ENCODE assay signal across 24 cellular contexts in genomic region chr7:110857106-110857505, GRCh38.
"Had no signal": no experiment of that assay in that cellular context is flagged by ENCODE, and none has a peak within 500 bp of the region (broad histone marks: within the 10 kb centered on the region; RNA-seq: fewer than 3 reads in every experiment).

No MANE protein-coding gene starts in this region.

- DNase-seq: heart right ventricle; hippocampal formation; immature natural killer cell; kidney; left ventricle myocardium inferior; midbrain; mucosa of descending colon; naive thymus-derived CD4-positive, alpha-beta T cell; ovary; small intestine; spleen; stimulated activated CD4-positive, alpha-beta T cell treated with anti-CD3 and anti-CD28 coated beads, Interleukin-4, amount 100 ng/mL, for 24 hours; stimulated activated naive CD4-positive, alpha-beta T cell; tibial artery; trophoblast cell; upper lobe of right lung had no signal

- H3K27ac ChIP-seq: heart right ventricle, left ventricle myocardium inferior, ovary, right atrium auricular region, spleen, suprapubic skin, thoracic aorta, tibial artery, upper lobe of right lung had no signal

- H3K4me3 ChIP-seq: heart right ventricle, left ventricle myocardium inferior, mucosa of descending colon, ovary, right atrium auricular region, spleen, suprapubic skin, thoracic aorta, tibial artery, upper lobe of right lung had no signal

- FAIRE-seq: islet of Langerhans, kidney, small intestine, urothelium cell line had no signal

- H3K27me3 ChIP-seq: heart right ventricle, ovary, right atrium auricular region, spleen, suprapubic skin, tibial artery, upper lobe of right lung had no signal

- H3K36me3 ChIP-seq: heart right ventricle, left ventricle myocardium inferior, ovary, right atrium auricular region, spleen, suprapubic skin, thoracic aorta, tibial artery, upper lobe of right lung had no signal

- H3K4me1 ChIP-seq: heart right ventricle, left ventricle myocardium inferior, right atrium auricular region, spleen, suprapubic skin, tibial artery, upper lobe of right lung had no signal

- H3K9me3 ChIP-seq: heart right ventricle, left ventricle myocardium inferior, mucosa of descending colon, ovary, right atrium auricular region, spleen, suprapubic skin, thoracic aorta, tibial artery, upper lobe of right lung had no signal

- ATAC-seq: heart right ventricle; mucosa of descending colon; naive thymus-derived CD4-positive, alpha-beta T cell; natural killer cell treated with Interleukin-12 subunit alpha and Interleukin-12 subunit beta and Interleukin-15 and Interleukin-18, amount 100 ng/mL, for 72 hours; sciatic nerve; stimulated activated effector memory CD8-positive, alpha-beta T cell treated with anti-CD3 and anti-CD28 coated beads, Interleukin-12 subunit alpha, Interleukin-12 subunit beta, amount 100 ng/mL, for 72 hours; upper lobe of right lung had no signal
